In genomic region chr6:15879372-15880261, GRCh38 we compare ENCODE assay signal across 8 cellular contexts.
DNase-seq lines count a peak whose midpoint lies in the region; ATAC-seq and TF ChIP-seq lines count a peak whose summit lies in the region.

No MANE protein-coding gene starts in this region.

- H3K4me1 ChIP-seq in fibroblast of lung (ENCODE audit: control insufficient read depth, extremely low read depth, insufficient read depth, low read length) = peaks cover 5% of the 10 kb centered on the region

- no peaks in the 10 kb centered on the region for H3K27me3 ChIP-seq in GM06990 (replicated peaks; ENCODE audit: control insufficient read depth, insufficient read depth, low read length)
- no peaks in the 10 kb centered on the region for H3K27me3 ChIP-seq in fibroblast of lung (ENCODE audit: control insufficient read depth, insufficient read depth, low read length)

- H3K36me3 ChIP-seq in GM06990 (ENCODE audit: control insufficient read depth, insufficient read depth, low read length) (no peaks in the 10 kb centered on the region), fibroblast of lung (ENCODE audit: control insufficient read depth, insufficient read depth, low read length) (no peaks in the 10 kb centered on the region)

- no peak overlapping the region for H3K9ac ChIP-seq in fibroblast of lung (ENCODE audit: insufficient read depth, low read length)

- H3K4me2 ChIP-seq in fibroblast of lung (ENCODE audit: extremely low read depth, insufficient read depth, low read length) = peak overlapping the region; percentile 11

- TF ChIP-seq CTCF in GM06990 (IDR thresholded peaks at IDR 0.05; ENCODE audit: insufficient read depth, low read length, poor library complexity, severe bottlenecking) = no peak
- TF ChIP-seq CTCF in HFF-Myc (IDR thresholded peaks at IDR 0.05; ENCODE audit: low read depth, low read length, missing control alignments) = no peak
- TF ChIP-seq CTCF in fibroblast of lung (conservative IDR thresholded peaks at IDR 0.05 in 1 of 2, IDR thresholded peaks at IDR 0.05 in 1 of 2; ENCODE audit: low read depth in 1 of 2, low read length in 2 of 2) = no peak

- H2AFZ ChIP-seq in fibroblast of lung (ENCODE audit: low read length) = no peak overlapping the region

- DNase-seq in GM06990 (ENCODE audit: extremely low read depth, insufficient read length) = peak; percentile 73
- DNase-seq in HFF-Myc (ENCODE audit: extremely low read depth, low read depth) = peak; percentile 94
- peak; percentile 1 for DNase-seq in NCI-H1417 treated with DMSO at 0.1 percent for 48 hours (lab: John Stamatoyannopoulos, UW)
- peak; percentile 16 to 20 for DNase-seq in activated CD4-positive, alpha-beta T cell treated with anti-CD3 and anti-CD28 coated beads, Interleukin-2, amount 50 U/mL, for 4 hours
- DNase-seq in fibroblast of lung (ENCODE audit: low read depth in 2 of 2) = peak; percentile 48 to 83
- peak; percentile 54 to 66 (median 59) for DNase-seq in stimulated activated CD4-positive, alpha-beta T cell treated with anti-CD3 and anti-CD28 coated beads, Interleukin-12 subunit alpha, Interleukin-12 subunit beta, amount 100 ng/mL, for 48 hours (ENCODE audit: low read depth in 2 of 3, low spot score in 1 of 3)
- no peak for DNase-seq in NK-92 treated with Interleukin-12 subunit alpha and Interleukin-12 subunit beta, amount 100 ng/mL, for 24 hours (lab: John Stamatoyannopoulos, UW)

- no peak overlapping the region for H3K27ac ChIP-seq in fibroblast of lung (ENCODE audit: insufficient read depth, low read length)

- H3K4me3 ChIP-seq in GM06990 (replicated peaks; ENCODE audit: low read depth, low read length) (no peak overlapping the region), HFF-Myc (replicated peaks; ENCODE audit: low read depth, low read length) (no peak overlapping the region), fibroblast of lung (replicated peaks in 1 of 4; ENCODE audit: control extremely low read depth in 1 of 4, insufficient read depth in 1 of 4, low read depth in 3 of 4, low read length in 4 of 4) (no peak overlapping the region)

- H4K20me1 ChIP-seq in fibroblast of lung (ENCODE audit: control insufficient read depth, extremely low read depth, insufficient read depth, low read length) = no peaks in the 10 kb centered on the region

- ATAC-seq in GM21528 (IDR thresholded peaks at IDR 0.05; ENCODE audit: low FRiP score, unreplicated experiment) = no peak

- H3K9me3 ChIP-seq in fibroblast of lung (ENCODE audit: control insufficient read depth, insufficient read depth, low read depth, low read length) = no peaks in the 10 kb centered on the region

- H3K79me2 ChIP-seq in fibroblast of lung (ENCODE audit: control insufficient read depth, insufficient read depth, low read length) = no peaks in the 10 kb centered on the region
